In the genomic region with DNA sequence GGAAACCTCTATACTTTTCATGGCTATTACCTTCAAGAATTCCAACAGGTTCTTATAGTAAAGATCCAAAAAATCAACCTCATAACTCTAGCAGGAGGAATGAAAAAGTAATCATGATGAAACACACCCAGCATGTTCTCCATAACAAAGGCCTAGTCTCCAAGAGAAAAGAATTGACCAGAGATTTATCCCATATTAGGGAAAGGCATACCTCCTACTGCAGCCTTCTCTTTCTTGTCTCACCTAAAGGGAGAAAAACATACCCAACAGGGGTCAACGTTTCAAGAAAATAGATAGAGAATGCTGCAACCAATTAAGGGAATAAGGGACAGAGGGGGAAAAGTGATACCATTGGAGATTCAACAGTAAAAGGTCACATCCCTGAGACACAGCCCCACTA, we compare ENCODE assay signal across 1 cellular context.
TF ChIP-seq lines count a peak whose summit lies in the region.

No MANE protein-coding gene starts in this region.

TF ChIP-seq in GM23338, 12 proteins besides CTCF, POLR2A, EP300 and RAD21 (continued from another document):
- TF ChIP-seq, protein P1, sequence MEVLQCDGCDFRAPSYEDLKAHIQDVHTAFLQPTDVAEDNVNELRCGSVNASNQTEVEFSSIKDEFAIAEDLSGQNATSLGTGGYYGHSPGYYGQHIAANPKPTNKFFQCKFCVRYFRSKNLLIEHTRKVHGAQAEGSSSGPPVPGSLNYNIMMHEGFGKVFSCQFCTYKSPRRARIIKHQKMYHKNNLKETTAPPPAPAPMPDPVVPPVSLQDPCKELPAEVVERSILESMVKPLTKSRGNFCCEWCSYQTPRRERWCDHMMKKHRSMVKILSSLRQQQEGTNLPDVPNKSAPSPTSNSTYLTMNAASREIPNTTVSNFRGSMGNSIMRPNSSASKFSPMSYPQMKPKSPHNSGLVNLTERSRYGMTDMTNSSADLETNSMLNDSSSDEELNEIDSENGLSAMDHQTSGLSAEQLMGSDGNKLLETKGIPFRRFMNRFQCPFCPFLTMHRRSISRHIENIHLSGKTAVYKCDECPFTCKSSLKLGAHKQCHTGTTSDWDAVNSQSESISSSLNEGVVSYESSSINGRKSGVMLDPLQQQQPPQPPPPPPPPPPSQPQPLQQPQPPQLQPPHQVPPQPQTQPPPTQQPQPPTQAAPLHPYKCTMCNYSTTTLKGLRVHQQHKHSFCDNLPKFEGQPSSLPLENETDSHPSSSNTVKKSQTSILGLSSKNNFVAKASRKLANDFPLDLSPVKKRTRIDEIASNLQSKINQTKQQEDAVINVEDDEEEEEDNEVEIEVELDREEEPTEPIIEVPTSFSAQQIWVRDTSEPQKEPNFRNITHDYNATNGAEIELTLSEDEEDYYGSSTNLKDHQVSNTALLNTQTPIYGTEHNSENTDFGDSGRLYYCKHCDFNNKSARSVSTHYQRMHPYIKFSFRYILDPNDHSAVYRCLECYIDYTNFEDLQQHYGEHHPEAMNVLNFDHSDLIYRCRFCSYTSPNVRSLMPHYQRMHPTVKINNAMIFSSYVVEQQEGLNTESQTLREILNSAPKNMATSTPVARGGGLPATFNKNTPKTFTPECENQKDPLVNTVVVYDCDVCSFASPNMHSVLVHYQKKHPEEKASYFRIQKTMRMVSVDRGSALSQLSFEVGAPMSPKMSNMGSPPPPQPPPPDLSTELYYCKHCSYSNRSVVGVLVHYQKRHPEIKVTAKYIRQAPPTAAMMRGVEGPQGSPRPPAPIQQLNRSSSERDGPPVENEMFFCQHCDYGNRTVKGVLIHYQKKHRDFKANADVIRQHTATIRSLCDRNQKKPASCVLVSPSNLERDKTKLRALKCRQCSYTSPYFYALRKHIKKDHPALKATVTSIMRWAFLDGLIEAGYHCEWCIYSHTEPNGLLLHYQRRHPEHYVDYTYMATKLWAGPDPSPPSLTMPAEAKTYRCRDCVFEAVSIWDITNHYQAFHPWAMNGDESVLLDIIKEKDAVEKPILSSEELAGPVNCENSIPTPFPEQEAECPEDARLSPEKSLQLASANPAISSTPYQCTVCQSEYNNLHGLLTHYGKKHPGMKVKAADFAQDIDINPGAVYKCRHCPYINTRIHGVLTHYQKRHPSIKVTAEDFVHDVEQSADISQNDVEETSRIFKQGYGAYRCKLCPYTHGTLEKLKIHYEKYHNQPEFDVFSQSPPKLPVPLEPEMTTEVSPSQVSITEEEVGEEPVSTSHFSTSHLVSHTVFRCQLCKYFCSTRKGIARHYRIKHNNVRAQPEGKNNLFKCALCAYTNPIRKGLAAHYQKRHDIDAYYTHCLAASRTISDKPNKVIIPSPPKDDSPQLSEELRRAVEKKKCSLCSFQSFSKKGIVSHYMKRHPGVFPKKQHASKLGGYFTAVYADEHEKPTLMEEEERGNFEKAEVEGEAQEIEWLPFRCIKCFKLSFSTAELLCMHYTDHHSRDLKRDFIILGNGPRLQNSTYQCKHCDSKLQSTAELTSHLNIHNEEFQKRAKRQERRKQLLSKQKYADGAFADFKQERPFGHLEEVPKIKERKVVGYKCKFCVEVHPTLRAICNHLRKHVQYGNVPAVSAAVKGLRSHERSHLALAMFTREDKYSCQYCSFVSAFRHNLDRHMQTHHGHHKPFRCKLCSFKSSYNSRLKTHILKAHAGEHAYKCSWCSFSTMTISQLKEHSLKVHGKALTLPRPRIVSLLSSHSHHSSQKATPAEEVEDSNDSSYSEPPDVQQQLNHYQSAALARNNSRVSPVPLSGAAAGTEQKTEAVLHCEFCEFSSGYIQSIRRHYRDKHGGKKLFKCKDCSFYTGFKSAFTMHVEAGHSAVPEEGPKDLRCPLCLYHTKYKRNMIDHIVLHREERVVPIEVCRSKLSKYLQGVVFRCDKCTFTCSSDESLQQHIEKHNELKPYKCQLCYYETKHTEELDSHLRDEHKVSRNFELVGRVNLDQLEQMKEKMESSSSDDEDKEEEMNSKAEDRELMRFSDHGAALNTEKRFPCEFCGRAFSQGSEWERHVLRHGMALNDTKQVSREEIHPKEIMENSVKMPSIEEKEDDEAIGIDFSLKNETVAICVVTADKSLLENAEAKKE (CRISPR knock-in tag; IDR thresholded peaks at IDR 0.05) = no peak
- no peak for TF ChIP-seq ZNF114 (CRISPR knock-in tag; IDR thresholded peaks at IDR 0.05)
TF ChIP-seq in GM23338: peak in this region for 0.
